ENCODE assay signal across 26 cellular contexts in the genomic region with DNA sequence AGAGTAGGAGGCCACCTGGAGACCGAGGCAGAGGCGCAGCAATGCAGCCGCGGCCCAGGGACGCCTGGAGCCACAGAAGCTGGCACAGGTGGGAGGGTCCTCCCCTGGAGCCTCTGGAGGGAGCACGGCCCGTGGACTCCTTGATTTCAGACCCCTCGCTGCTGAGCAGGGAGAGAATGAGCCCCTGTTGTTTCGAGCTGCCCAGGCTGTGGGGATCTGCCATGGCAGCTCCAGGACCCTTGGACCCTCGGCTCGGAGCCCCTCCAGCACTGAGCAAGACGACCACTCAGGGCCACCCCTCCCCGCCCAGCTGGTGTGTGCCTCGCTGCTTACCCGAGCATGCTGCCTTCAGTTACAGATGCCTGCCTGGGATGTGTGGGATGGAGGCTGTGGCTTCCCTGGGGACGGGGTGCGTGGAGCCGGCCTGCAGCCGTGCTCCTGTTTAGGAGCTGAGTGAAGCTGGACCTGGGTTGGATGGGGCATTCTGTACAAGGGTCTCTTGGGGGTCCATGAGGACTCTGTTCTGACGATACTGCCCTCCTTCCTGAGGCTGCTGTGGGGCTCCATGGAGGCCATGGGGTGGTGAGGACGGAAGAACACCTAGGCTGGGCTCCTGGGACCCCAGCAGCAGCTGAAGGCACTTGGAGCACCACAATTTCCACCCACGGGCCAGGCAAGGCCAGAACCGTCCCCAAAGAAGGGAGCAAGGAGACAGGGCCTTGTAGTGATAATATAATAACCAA.
A peak's percentile ranks its signal among the peaks of the same experiment; 100 is the strongest.
DNase-seq lines count a peak whose midpoint lies in the region; ATAC-seq and TF ChIP-seq lines count a peak whose summit lies in the region.
"Had no signal": no experiment of that assay in that cellular context is flagged by ENCODE, and none has a peak within 500 bp of the region (broad histone marks: within the 10 kb centered on the region; RNA-seq: fewer than 3 reads in every experiment).

No MANE protein-coding gene starts in this region.

- peak overlapping the region; percentile 21 for H2AK5ac ChIP-seq in neuronal stem cell (ENCODE audit: low read depth, low read length)

- H2BK5ac ChIP-seq in neuronal stem cell (ENCODE audit: low read length), result no peak overlapping the region

- WGBS in neuronal stem cell (ENCODE audit: extremely low coverage in 2 of 2, insufficient read length in 2 of 2, insufficient replicate concordance in 1 of 2), 2 donors, result no CpG with 5 or more reads among the region's 23 CpGs

- no peak overlapping the region for H3K4ac ChIP-seq in neuronal stem cell (ENCODE audit: low read length)

- CTCF ChIA-PET in activated naive CD4-positive, alpha-beta T cell treated with anti-CD3 and anti-CD28 coated beads, Interleukin-2, amount 10 ng/mL, durations not matched to agents 7 days and 5 days (lab: Charles Lee), result interaction anchor here (0.7 to 1.6 kb wide), 3 partner anchors 139 to 259 kb away, joined by 3 to 5 read pairs (median 4); no protein-coding TSS in a partner anchor

- no peak overlapping the region for H3K9ac ChIP-seq in neuronal stem cell (ENCODE audit: low read depth, low read length, poor library complexity)

- peaks cover 3% of the 10 kb centered on the region for H3K36me3 Mint-ChIP-seq in activated naive CD4-positive, alpha-beta T cell treated with anti-CD3 and anti-CD28 coated beads, Interleukin-2, amount 10 ng/mL, durations not matched to agents 7 days and 5 days
- no peaks in the 10 kb centered on the region for H3K36me3 Mint-ChIP-seq in chondrocyte (ENCODE audit: low read depth)
- H3K36me3 Mint-ChIP-seq: activated CD8-positive, alpha-beta memory T cell treated with anti-CD3 and anti-CD28 coated beads, Interleukin-2, amount 10 ng/mL, durations not matched to agents 7 days and 5 days had no signal

- ATAC-seq in HG03139 (IDR thresholded peaks at IDR 0.05; ENCODE audit: unreplicated experiment) (no peak), GM18858 (IDR thresholded peaks at IDR 0.05; ENCODE audit: unreplicated experiment) (no peak), GM21390 (IDR thresholded peaks at IDR 0.05; ENCODE audit: unreplicated experiment) (no peak)
- ATAC-seq: activated CD8-positive, alpha-beta memory T cell treated with anti-CD3 and anti-CD28 coated beads, Interleukin-2, amount 10 ng/mL, durations not matched to agents 7 days and 5 days; foreskin keratinocyte; left cardiac atrium; right lobe of liver; Right ventricle myocardium inferior; SK-N-SH treated with all-trans-retinoic acid at 6 μM for 48 hours had no signal

- H3K4me2 ChIP-seq in neuronal stem cell (ENCODE audit: insufficient read depth, low read length, poor library complexity, severe bottlenecking), result no peak overlapping the region

- no peak overlapping the region for H3K14ac ChIP-seq in neuronal stem cell (ENCODE audit: low read length)

- H3K27me3 ChIP-seq in neuronal stem cell (ENCODE audit: control insufficient read depth in 3 of 3, insufficient read depth in 3 of 3, low read depth in 1 of 3, low read length in 3 of 3) (peaks cover 3 to 35% (median 11%) of the 10 kb centered on the region in 3 experiments), HAP-1 (ENCODE audit: low read depth) (0 out of 2 replicates have a peak, but pooled peaks cover 1% of the 10 kb centered on the region)

- H3K27ac ChIP-seq in neuronal stem cell (replicated peaks; ENCODE audit: low read length), result no peak overlapping the region
- H3K27ac ChIP-seq: esophagus muscularis mucosa, foreskin keratinocyte, right lobe of liver had no signal

- in situ Hi-C loops in HAP-1 (cut with MboI; ENCODE audit: low sequenced_read_pairs), result loop anchor here (25.0 kb wide), 1 partner anchor 702 kb away; no protein-coding TSS in a partner anchor

- H4K8ac ChIP-seq in neuronal stem cell (ENCODE audit: low read depth, low read length), result no peak overlapping the region

- H3K4me3 Mint-ChIP-seq in activated naive CD4-positive, alpha-beta T cell treated with anti-CD3 and anti-CD28 coated beads, Interleukin-2, amount 10 ng/mL, durations not matched to agents 7 days and 5 days, result no peak overlapping the region
- no peak overlapping the region for H3K4me3 Mint-ChIP-seq in chondrocyte (ENCODE audit: unreplicated experiment)
- H3K4me3 Mint-ChIP-seq: activated CD4-positive, alpha-beta T cell treated with anti-CD3 and anti-CD28 coated beads, Interleukin-2, amount 10 ng/mL, durations not matched to agents 7 days and 5 days; activated CD8-positive, alpha-beta memory T cell treated with anti-CD3 and anti-CD28 coated beads, Interleukin-2, amount 10 ng/mL, durations not matched to agents 7 days and 5 days; stimulated activated naive CD8-positive, alpha-beta T cell treated with anti-CD3 and anti-CD28 coated beads, Interleukin-15, Interleukin-2, amounts not matched to agents 100 ng/mL and 50 ng/mL, for 24 hours had no signal

- no peak overlapping the region for H4K91ac ChIP-seq in neuronal stem cell (ENCODE audit: low read depth, low read length, poor library complexity)

- no peaks in the 10 kb centered on the region for H3K79me1 ChIP-seq in neuronal stem cell (ENCODE audit: low read depth, low read length)

- H3K4me3 ChIP-seq in neuronal stem cell (ENCODE audit: low read length in 2 of 2), result no peak overlapping the region
- H3K4me3 ChIP-seq in HAP-1, result no peak overlapping the region
- H3K4me3 ChIP-seq: esophagus muscularis mucosa, right lobe of liver had no signal

- no peak overlapping the region for H2AFZ ChIP-seq in neuronal stem cell (ENCODE audit: low read length)

- peaks cover 62% of the 10 kb centered on the region for H3K27me3 Mint-ChIP-seq in activated naive CD4-positive, alpha-beta T cell treated with anti-CD3 and anti-CD28 coated beads, Interleukin-2, amount 10 ng/mL, durations not matched to agents 7 days and 5 days
- H3K27me3 Mint-ChIP-seq in chondrocyte (ENCODE audit: low read depth), result peaks cover 33% of the 10 kb centered on the region

- no peak overlapping the region for H3K23ac ChIP-seq in neuronal stem cell (ENCODE audit: low read depth, low read length, poor library complexity)

- no peaks in the 10 kb centered on the region for H3K9me3 Mint-ChIP-seq in activated naive CD4-positive, alpha-beta T cell treated with anti-CD3 and anti-CD28 coated beads, Interleukin-2, amount 10 ng/mL, durations not matched to agents 7 days and 5 days
- no peaks in the 10 kb centered on the region for H3K9me3 Mint-ChIP-seq in chondrocyte (ENCODE audit: low read depth)
- H3K9me3 Mint-ChIP-seq: activated CD4-positive, alpha-beta T cell treated with anti-CD3 and anti-CD28 coated beads, Interleukin-2, amount 10 ng/mL, durations not matched to agents 7 days and 5 days; stimulated activated naive CD8-positive, alpha-beta T cell treated with anti-CD3 and anti-CD28 coated beads, Interleukin-15, Interleukin-2, amounts not matched to agents 100 ng/mL and 50 ng/mL, for 24 hours had no signal

- H2BK15ac ChIP-seq in neuronal stem cell (ENCODE audit: low read length), result no peak overlapping the region

- H3K36me3 ChIP-seq in neuronal stem cell (replicated peaks in 1 of 2; ENCODE audit: control insufficient read depth in 2 of 2, insufficient read depth in 2 of 2, low read length in 2 of 2), result no peaks in the 10 kb centered on the region
- H3K36me3 ChIP-seq in HAP-1 (replicated peaks), result no peaks in the 10 kb centered on the region
- H3K36me3 ChIP-seq: esophagus muscularis mucosa, right lobe of liver had no signal

- no peak overlapping the region for H2BK12ac ChIP-seq in neuronal stem cell (ENCODE audit: low read length)

- no peak overlapping the region for H3K27ac Mint-ChIP-seq in activated naive CD4-positive, alpha-beta T cell treated with anti-CD3 and anti-CD28 coated beads, Interleukin-2, amount 10 ng/mL, durations not matched to agents 7 days and 5 days
- H3K27ac Mint-ChIP-seq in chondrocyte (ENCODE audit: unreplicated experiment), result no peak overlapping the region
- H3K27ac Mint-ChIP-seq: activated CD4-positive, alpha-beta T cell treated with anti-CD3 and anti-CD28 coated beads, Interleukin-2, amount 10 ng/mL, durations not matched to agents 7 days and 5 days; activated CD8-positive, alpha-beta memory T cell treated with anti-CD3 and anti-CD28 coated beads, Interleukin-2, amount 10 ng/mL, durations not matched to agents 7 days and 5 days; progenitor cell of endocrine pancreas; stimulated activated naive CD8-positive, alpha-beta T cell treated with anti-CD3 and anti-CD28 coated beads, Interleukin-15, Interleukin-2, amounts not matched to agents 100 ng/mL and 50 ng/mL, for 24 hours had no signal

- H3K4me1 Mint-ChIP-seq in activated naive CD4-positive, alpha-beta T cell treated with anti-CD3 and anti-CD28 coated beads, Interleukin-2, amount 10 ng/mL, durations not matched to agents 7 days and 5 days, result peaks cover 21% of the 10 kb centered on the region
- H3K4me1 Mint-ChIP-seq in chondrocyte (ENCODE audit: low read depth), result peaks cover 24% of the 10 kb centered on the region

- H3K18ac ChIP-seq in neuronal stem cell (ENCODE audit: low read length), result no peak overlapping the region

- no peaks in the 10 kb centered on the region for H3K9me3 ChIP-seq in neuronal stem cell (replicated peaks in 1 of 2; ENCODE audit: control insufficient read depth in 2 of 2, insufficient read depth in 1 of 2, low read depth in 1 of 2, low read length in 2 of 2)
- H3K9me3 ChIP-seq in HAP-1, result no peaks in the 10 kb centered on the region
- H3K9me3 ChIP-seq: esophagus muscularis mucosa, right lobe of liver had no signal

- no peak overlapping the region for H2BK120ac ChIP-seq in neuronal stem cell (ENCODE audit: low read depth, low read length)

- TF ChIP-seq CTCF in chondrocyte (IDR thresholded peaks at IDR 0.05), result no peak

- peak; percentile 19 for DNase-seq in activated naive CD4-positive, alpha-beta T cell treated with anti-CD3 and anti-CD28 coated beads, Interleukin-2, amount 10 ng/mL, durations not matched to agents 7 days and 5 days
- no peak for DNase-seq in activated naive CD4-positive, alpha-beta T cell treated with anti-CD3 and anti-CD28 coated beads, Interleukin-2, amount 50 U/mL, for 16 hours
- DNase-seq in chondrocyte (ENCODE audit: low spot score) (peak; percentile 86), neuronal stem cell (ENCODE audit: low spot score) (no peak), HAP-1 (ENCODE audit: low spot score in 2 of 2) (no peak)
- DNase-seq: activated CD4-positive, alpha-beta T cell treated with anti-CD3 and anti-CD28 coated beads, Interleukin-2, amount 10 ng/mL, durations not matched to agents 7 days and 5 days; activated CD8-positive, alpha-beta memory T cell treated with anti-CD3 and anti-CD28 coated beads, Interleukin-2, amount 10 ng/mL, durations not matched to agents 7 days and 5 days; COR-L47; DND-41; foreskin keratinocyte; left cardiac atrium; mesenchymal stem cell; MV-4-11; NCI-H1436 treated with DMSO at 0.1 percent for 48 hours; NCI-H2107; NCI-H446 treated with DMSO at 0.1 percent for 48 hours; T-helper 2 cell had no signal

- H3K4me1 ChIP-seq in neuronal stem cell (ENCODE audit: control insufficient read depth in 2 of 2, insufficient read depth in 1 of 2, low read depth in 1 of 2, low read length in 2 of 2) (no peaks in the 10 kb centered on the region), HAP-1 (no peaks in the 10 kb centered on the region)
- H3K4me1 ChIP-seq: foreskin keratinocyte, right lobe of liver had no signal

Comparison
In these comparisons a context has a peak if more than half of its experiments do, and no peak if none do; other contexts are left out.
1. DNase-seq: peak in activated naive CD4-positive, alpha-beta T cell treated with anti-CD3 and anti-CD28 coated beads, Interleukin-2, amount 10 ng/mL, durations not matched to agents 7 days and 5 days (single experiment) and chondrocyte (single experiment); none in activated naive CD4-positive, alpha-beta T cell treated with anti-CD3 and anti-CD28 coated beads, Interleukin-2, amount 50 U/mL, for 16 hours (single experiment), neuronal stem cell (single experiment) and HAP-1 (0 of 2).